Comparison of ENCODE assay signal across 13 cellular contexts in genomic region chr6:166940643-166941068, GRCh38. TPM values are rescaled to one million over a fixed set of nuclear protein-coding genes. Genes with fewer than 3 reads are reported as not detected.
A peak's percentile ranks its signal among the peaks of the same experiment; 100 is the strongest.
DNase-seq lines count a peak whose midpoint lies in the region; ATAC-seq and TF ChIP-seq lines count a peak whose summit lies in the region.
"Had no signal": no experiment of that assay in that cellular context is flagged by ENCODE, and none has a peak within 500 bp of the region (broad histone marks: within the 10 kb centered on the region; RNA-seq: fewer than 3 reads in every experiment).

No MANE protein-coding gene starts in this region.

- intact Hi-C loops in naive thymus-derived CD4-positive, alpha-beta T cell (cut with micrococcal nuclease): loop anchor here in 1 of 2 donors (1.0 kb wide), 1 partner anchor 11 kb away; no protein-coding TSS in a partner anchor

- H3K27me3 ChIP-seq in naive thymus-derived CD4-positive, alpha-beta T cell (ENCODE audit: control insufficient read depth in 2 of 2, insufficient read depth in 2 of 2, low read length in 2 of 2): no peaks in the 10 kb centered on the region

- no peak for ATAC-seq in naive thymus-derived CD4-positive, alpha-beta T cell
- ATAC-seq in activated CD8-positive, alpha-beta T cell treated with anti-CD3 and anti-CD28 coated beads, Interleukin-2, amount 10 ng/mL, durations not matched to agents 7 days and 5 days: no peak

- H3K9me3 Mint-ChIP-seq in brain: peaks cover 0 to 6% (median 0%) of the 10 kb centered on the region in 5 experiments
- H3K9me3 Mint-ChIP-seq in naive thymus-derived CD4-positive, alpha-beta T cell: no peaks in the 10 kb centered on the region
- H3K9me3 Mint-ChIP-seq in activated CD8-positive, alpha-beta T cell treated with anti-CD3 and anti-CD28 coated beads, Interleukin-2, amount 10 ng/mL, durations not matched to agents 7 days and 5 days (ENCODE audit: insufficient read depth): no peaks in the 10 kb centered on the region
- H3K9me3 Mint-ChIP-seq: natural killer cell had no signal

- H3K27ac Mint-ChIP-seq in brain: peak overlapping the region in 3 of 5 experiments; percentile 58 to 96 (median 66)
- H3K27ac Mint-ChIP-seq in naive thymus-derived CD4-positive, alpha-beta T cell: peak overlapping the region in 7 of 9 donors; percentile 21 to 96 (median 65)
- no peak overlapping the region for H3K27ac Mint-ChIP-seq in activated CD8-positive, alpha-beta T cell treated with anti-CD3 and anti-CD28 coated beads, Interleukin-2, amount 10 ng/mL, durations not matched to agents 7 days and 5 days
- H3K27ac Mint-ChIP-seq: natural killer cell had no signal

- peaks cover 3% of the 10 kb centered on the region for H3K27me3 Mint-ChIP-seq in brain
- no peaks in the 10 kb centered on the region for H3K27me3 Mint-ChIP-seq in naive thymus-derived CD4-positive, alpha-beta T cell
- no peaks in the 10 kb centered on the region for H3K27me3 Mint-ChIP-seq in activated CD8-positive, alpha-beta T cell treated with anti-CD3 and anti-CD28 coated beads, Interleukin-2, amount 10 ng/mL, durations not matched to agents 7 days and 5 days (ENCODE audit: low read depth)

- H3K4me3 ChIP-seq in naive thymus-derived CD4-positive, alpha-beta T cell (ENCODE audit: low read length): no peak overlapping the region
- H3K4me3 ChIP-seq: coronary artery had no signal

- CTCF ChIA-PET in naive thymus-derived CD4-positive, alpha-beta T cell (lab: Charles Lee): interaction anchor here (0.6 kb wide), 1 partner anchor 216 kb away, joined by 3 read pairs; no protein-coding TSS in a partner anchor
- CTCF ChIA-PET in activated CD8-positive, alpha-beta T cell treated with anti-CD3 and anti-CD28 coated beads, Interleukin-2, amount 10 ng/mL, durations not matched to agents 7 days and 5 days (lab: Charles Lee): interaction anchor here (1.2 to 2.6 kb wide), 2 partner anchors 10 to 166 kb away, joined by 3 to 7 read pairs; no protein-coding TSS in a partner anchor

- peaks cover 0 to 21% of the 10 kb centered on the region in 2 donors for H3K4me1 ChIP-seq in naive thymus-derived CD4-positive, alpha-beta T cell (ENCODE audit: control insufficient read depth in 2 of 2, insufficient read depth in 2 of 2, low read length in 2 of 2)

- peaks cover 68% of the 10 kb centered on the region for H3K4me1 Mint-ChIP-seq in brain
- peaks cover 16 to 60% (median 32%) of the 10 kb centered on the region in 7 donors for H3K4me1 Mint-ChIP-seq in naive thymus-derived CD4-positive, alpha-beta T cell
- H3K4me1 Mint-ChIP-seq in activated CD8-positive, alpha-beta T cell treated with anti-CD3 and anti-CD28 coated beads, Interleukin-2, amount 10 ng/mL, durations not matched to agents 7 days and 5 days (ENCODE audit: low read depth): peaks cover 6% of the 10 kb centered on the region

- DNase-seq in EH (ENCODE audit: low read depth) (peak; percentile 55), HPDE6-E6E7 (ENCODE audit: extremely low spot score) (peak; percentile 41), NCI-H2081 (lab: John Stamatoyannopoulos, UW) (no peak), NCI-H446 treated with DMSO at 0.1 percent for 48 hours (lab: John Stamatoyannopoulos, UW) (no peak)
- no peak for DNase-seq in naive thymus-derived CD4-positive, alpha-beta T cell
- no peak for DNase-seq in activated CD8-positive, alpha-beta T cell treated with anti-CD3 and anti-CD28 coated beads, Interleukin-2, amount 10 ng/mL, durations not matched to agents 7 days and 5 days
- DNase-seq: activated CD4-positive, alpha-beta T cell treated with anti-CD3 and anti-CD28 coated beads, Interleukin-2, amount 50 U/mL, for 4 hours; activated naive CD4-positive, alpha-beta T cell treated with Interleukin-2 at 50 U/mL for 16 hours; foreskin melanocyte; natural killer cell; T-helper 2 cell had no signal

- TF ChIP-seq CTCF in brain (conservative IDR thresholded peaks at IDR 0.05): no peak

- H3K4me3 Mint-ChIP-seq in brain: no peak overlapping the region
- no peak overlapping the region for H3K4me3 Mint-ChIP-seq in naive thymus-derived CD4-positive, alpha-beta T cell
- H3K4me3 Mint-ChIP-seq in activated CD8-positive, alpha-beta T cell treated with anti-CD3 and anti-CD28 coated beads, Interleukin-2, amount 10 ng/mL, durations not matched to agents 7 days and 5 days: no peak overlapping the region
- H3K4me3 Mint-ChIP-seq: natural killer cell had no signal

- POLR2A ChIA-PET in naive thymus-derived CD4-positive, alpha-beta T cell (lab: Charles Lee): interaction anchor here (0.6 to 14.0 kb wide), 2 partner anchors 14 to 24 kb away, joined by 3 to 213 read pairs; partner anchors contain the start of gene RNASET2
- POLR2A ChIA-PET in activated CD8-positive, alpha-beta T cell treated with anti-CD3 and anti-CD28 coated beads, Interleukin-2, amount 10 ng/mL, durations not matched to agents 7 days and 5 days (lab: Charles Lee): interaction anchor here (1.0 kb wide), 1 partner anchor 16 kb away, joined by 3 read pairs; the partner anchor contains the start of gene RNASET2

- H3K9me3 ChIP-seq in naive thymus-derived CD4-positive, alpha-beta T cell (ENCODE audit: control insufficient read depth in 2 of 3, low read length in 3 of 3): no peaks in the 10 kb centered on the region

- H3K27ac ChIP-seq in naive thymus-derived CD4-positive, alpha-beta T cell (ENCODE audit: low read depth, low read length): no peak overlapping the region
- H3K27ac ChIP-seq: coronary artery had no signal

- peaks cover 54% of the 10 kb centered on the region for H3K36me3 Mint-ChIP-seq in brain
- H3K36me3 Mint-ChIP-seq in naive thymus-derived CD4-positive, alpha-beta T cell: peaks cover 15 to 40% (median 32%) of the 10 kb centered on the region in 5 donors
- H3K36me3 Mint-ChIP-seq in activated CD8-positive, alpha-beta T cell treated with anti-CD3 and anti-CD28 coated beads, Interleukin-2, amount 10 ng/mL, durations not matched to agents 7 days and 5 days (ENCODE audit: low read depth): peaks cover 23% of the 10 kb centered on the region
- H3K36me3 Mint-ChIP-seq: natural killer cell had no signal

- peaks cover 4 to 51% (median 21%) of the 10 kb centered on the region in 3 experiments for H3K36me3 ChIP-seq in naive thymus-derived CD4-positive, alpha-beta T cell (ENCODE audit: control insufficient read depth in 2 of 3, insufficient read depth in 3 of 3, low read length in 3 of 3)

RNA-seq across cellular contexts. Expression of gene RNASET2, which starts 15.7 kb away (rescaled TPM):
- polyA plus RNA-seq in brain (ENCODE audit: insufficient read depth, low read depth, low replicate concordance): 39.3 TPM
- total RNA-seq in naive thymus-derived CD4-positive, alpha-beta T cell: 100 to 1,000 TPM; 147 to 332 (median 264) TPM
- 100 to 1,000 TPM; 521 to 683 TPM for polyA plus RNA-seq in naive thymus-derived CD4-positive, alpha-beta T cell
- 10 to 100 TPM; 46.9 to 48.7 TPM for total RNA-seq in activated CD8-positive, alpha-beta T cell treated with anti-CD3 and anti-CD28 coated beads, Interleukin-2, amount 10 ng/mL, durations not matched to agents 7 days and 5 days

RNA-seq across cellular contexts. Expression of gene CEP43, which starts 58.5 kb away (rescaled TPM):
- polyA plus RNA-seq in brain (ENCODE audit: insufficient read depth, low read depth, low replicate concordance): 5.3 TPM
- 10 to 100 TPM; 11.5 to 17.6 (median 15.5) TPM for total RNA-seq in naive thymus-derived CD4-positive, alpha-beta T cell
- 1 to 10 TPM; 3.3 to 3.8 TPM for polyA plus RNA-seq in naive thymus-derived CD4-positive, alpha-beta T cell
- total RNA-seq in activated CD8-positive, alpha-beta T cell treated with anti-CD3 and anti-CD28 coated beads, Interleukin-2, amount 10 ng/mL, durations not matched to agents 7 days and 5 days: 10 to 100 TPM; 25.6 to 28.1 TPM

Comparison
In these comparisons a context has a peak if more than half of its experiments do, and no peak if none do; other contexts are left out.
1. DNase-seq: peak in EH (single experiment) and HPDE6-E6E7 (single experiment); none in naive thymus-derived CD4-positive, alpha-beta T cell (0 of 9), activated CD8-positive, alpha-beta T cell treated with anti-CD3 and anti-CD28 coated beads, Interleukin-2, amount 10 ng/mL, durations not matched to agents 7 days and 5 days (single experiment), NCI-H2081 (0 of 2) and NCI-H446 treated with DMSO at 0.1 percent for 48 hours (single experiment).